Comparison of ENCODE assay signal across 8 cellular contexts in genomic region chr19:55580628-55581144, GRCh38. TPM values are rescaled to one million over a fixed set of nuclear protein-coding genes. Genes with fewer than 3 reads are reported as not detected.
DNase-seq lines count a peak whose midpoint lies in the region; ATAC-seq, FAIRE-seq and TF ChIP-seq lines count a peak whose summit lies in the region.

TSS of gene ZNF579 (minus strand) at chr19:55580848. CDS start at chr19:55579639, 1,209 bp downstream.

- FAIRE-seq in RCC 7860 (lab: Jason Lieb, UNC) = no peak

- ATAC-seq in activated T-helper 17 cell treated with anti-CD3 and anti-CD28 coated beads, Interleukin-2, amount 50 U/mL, for 72 hours (replicated peaks) = peak; percentile 79
- ATAC-seq in natural killer cell treated with Interleukin-12 subunit alpha and Interleukin-12 subunit beta and Interleukin-15 and Interleukin-18, amount 100 ng/mL, for 72 hours = peak; percentile 75 to 79
- peak; percentile 65 for ATAC-seq in stimulated activated memory B cell treated with anti-CD40 and anti-IgM and Interleukin-4, amounts not matched to agents 10 μg/mL and 1 μg/mL and 100 μg/mL, for 72 hours
- ATAC-seq in HG03135 (IDR thresholded peaks at IDR 0.05; ENCODE audit: unreplicated experiment) = no peak

- DNase-seq in GM04504 (ENCODE audit: low read depth) (peak; percentile 70), Kasumi-1 (lab: John Stamatoyannopoulos, UW) (peak; percentile 81 to 86), RCC 7860 (ENCODE audit: low spot score) (peak; percentile 50), fibroblast of pulmonary artery (ENCODE audit: low read depth) (peak; percentile 95)
- DNase-seq in natural killer cell treated with Interleukin-12 subunit alpha and Interleukin-12 subunit beta and Interleukin-15 and Interleukin-18, amount 100 ng/mL, for 72 hours (ENCODE audit: low spot score) = peak; percentile 79

- H3K36me3 Mint-ChIP-seq in activated T-helper 17 cell treated with anti-CD3 and anti-CD28 coated beads, Interleukin-2, amount 50 U/mL, for 72 hours (ENCODE audit: low read depth) = peaks cover 10% of the 10 kb centered on the region
- H3K36me3 Mint-ChIP-seq in natural killer cell treated with Interleukin-12 subunit alpha and Interleukin-12 subunit beta and Interleukin-15 and Interleukin-18, amount 100 ng/mL, for 72 hours = no peaks in the 10 kb centered on the region
- H3K36me3 Mint-ChIP-seq in stimulated activated memory B cell treated with anti-CD40 and anti-IgM and Interleukin-4, amounts not matched to agents 10 μg/mL and 1 μg/mL and 100 μg/mL, for 72 hours = peaks cover 24% of the 10 kb centered on the region

- no peaks in the 10 kb centered on the region for H3K9me3 Mint-ChIP-seq in activated T-helper 17 cell treated with anti-CD3 and anti-CD28 coated beads, Interleukin-2, amount 50 U/mL, for 72 hours
- no peaks in the 10 kb centered on the region for H3K9me3 Mint-ChIP-seq in natural killer cell treated with Interleukin-12 subunit alpha and Interleukin-12 subunit beta and Interleukin-15 and Interleukin-18, amount 100 ng/mL, for 72 hours
- no peaks in the 10 kb centered on the region for H3K9me3 Mint-ChIP-seq in stimulated activated memory B cell treated with anti-CD40 and anti-IgM and Interleukin-4, amounts not matched to agents 10 μg/mL and 1 μg/mL and 100 μg/mL, for 72 hours

- TF ChIP-seq CTCF in fibroblast of pulmonary artery (IDR thresholded peaks at IDR 0.05; ENCODE audit: low read length, missing control alignments) = no peak

- no peaks in the 10 kb centered on the region for H3K27me3 Mint-ChIP-seq in activated T-helper 17 cell treated with anti-CD3 and anti-CD28 coated beads, Interleukin-2, amount 50 U/mL, for 72 hours
- peaks cover 8% of the 10 kb centered on the region in 2 donors for H3K27me3 Mint-ChIP-seq in natural killer cell treated with Interleukin-12 subunit alpha and Interleukin-12 subunit beta and Interleukin-15 and Interleukin-18, amount 100 ng/mL, for 72 hours
- no peaks in the 10 kb centered on the region for H3K27me3 Mint-ChIP-seq in stimulated activated memory B cell treated with anti-CD40 and anti-IgM and Interleukin-4, amounts not matched to agents 10 μg/mL and 1 μg/mL and 100 μg/mL, for 72 hours

- peak within 1 kb of the TSS; percentile 89 for H3K27ac Mint-ChIP-seq in activated T-helper 17 cell treated with anti-CD3 and anti-CD28 coated beads, Interleukin-2, amount 50 U/mL, for 72 hours
- peak within 1 kb of the TSS; percentile 65 to 73 for H3K27ac Mint-ChIP-seq in natural killer cell treated with Interleukin-12 subunit alpha and Interleukin-12 subunit beta and Interleukin-15 and Interleukin-18, amount 100 ng/mL, for 72 hours
- peak within 1 kb of the TSS; percentile 76 for H3K27ac Mint-ChIP-seq in stimulated activated memory B cell treated with anti-CD40 and anti-IgM and Interleukin-4, amounts not matched to agents 10 μg/mL and 1 μg/mL and 100 μg/mL, for 72 hours

- H3K4me1 Mint-ChIP-seq in activated T-helper 17 cell treated with anti-CD3 and anti-CD28 coated beads, Interleukin-2, amount 50 U/mL, for 72 hours = peaks cover 25% of the 10 kb centered on the region
- H3K4me1 Mint-ChIP-seq in natural killer cell treated with Interleukin-12 subunit alpha and Interleukin-12 subunit beta and Interleukin-15 and Interleukin-18, amount 100 ng/mL, for 72 hours (ENCODE audit: low read depth in 2 of 2) = peaks cover 19 to 27% of the 10 kb centered on the region in 2 donors
- H3K4me1 Mint-ChIP-seq in stimulated activated memory B cell treated with anti-CD40 and anti-IgM and Interleukin-4, amounts not matched to agents 10 μg/mL and 1 μg/mL and 100 μg/mL, for 72 hours = peaks cover 24% of the 10 kb centered on the region

- peak within 1 kb of the TSS; percentile 79 for H3K4me3 Mint-ChIP-seq in activated T-helper 17 cell treated with anti-CD3 and anti-CD28 coated beads, Interleukin-2, amount 50 U/mL, for 72 hours
- H3K4me3 Mint-ChIP-seq in natural killer cell treated with Interleukin-12 subunit alpha and Interleukin-12 subunit beta and Interleukin-15 and Interleukin-18, amount 100 ng/mL, for 72 hours = peak within 1 kb of the TSS; percentile 89
- H3K4me3 Mint-ChIP-seq in stimulated activated memory B cell treated with anti-CD40 and anti-IgM and Interleukin-4, amounts not matched to agents 10 μg/mL and 1 μg/mL and 100 μg/mL, for 72 hours = peak within 1 kb of the TSS; percentile 78

- peak within 1 kb of the TSS; percentile 93 for H3K4me3 ChIP-seq in fibroblast of pulmonary artery (replicated peaks; ENCODE audit: low read depth, low read length)

RNA-seq across cellular contexts. Expression of gene ZNF579, which starts in this region (rescaled TPM):
- total RNA-seq in activated T-helper 17 cell treated with anti-CD3 and anti-CD28 coated beads, Interleukin-2, amount 50 U/mL, for 72 hours = 1 to 10 TPM; 4.7 to 6.5 TPM
- 10 to 100 TPM in 1 of 2 donors, 1 to 10 TPM in 1; 6.5 to 10.2 TPM for total RNA-seq in natural killer cell treated with Interleukin-12 subunit alpha and Interleukin-12 subunit beta and Interleukin-15 and Interleukin-18, amount 100 ng/mL, for 72 hours
